9 cellular contexts compared by ENCODE assay signal in genomic region chr1:92411511-92411910, GRCh38.
DNase-seq lines count a peak whose midpoint lies in the region; ATAC-seq, FAIRE-seq and TF ChIP-seq lines count a peak whose summit lies in the region.
"Had no signal": no experiment of that assay in that cellular context is flagged by ENCODE, and none has a peak within 500 bp of the region (broad histone marks: within the 10 kb centered on the region; RNA-seq: fewer than 3 reads in every experiment).

No MANE protein-coding gene starts in this region.

- DNase-seq in HepG2 (ENCODE audit: low spot score) (no peak), right lobe of liver (no peak), M059J (ENCODE audit: low read depth) (peak; percentile 74), brain microvascular endothelial cell (peak; percentile 53), stromal cell of bone marrow (ENCODE audit: low read depth) (peak; percentile 17), kidney glomerular epithelial cell (lab: John Stamatoyannopoulos, UW) (no peak), GM19240 (ENCODE audit: insufficient read length, low spot score) (no peak)
- DNase-seq: anterior cingulate cortex had no signal

- TF ChIP-seq CTCF in HepG2 (CRISPR knock-in tag; IDR thresholded peaks at IDR 0.05) (no peak), right lobe of liver (IDR thresholded peaks at IDR 0.05) (no peak), brain microvascular endothelial cell (IDR thresholded peaks at IDR 0.05; ENCODE audit: low read depth, low read length, missing control alignments) (no peak)

- H3K27me3 ChIP-seq in HepG2 (ENCODE audit: control insufficient read depth in 1 of 2, insufficient read depth in 2 of 2, low read length in 2 of 2) (no peaks in the 10 kb centered on the region), right lobe of liver (no peaks in the 10 kb centered on the region), brain microvascular endothelial cell (replicated peaks) (no peaks in the 10 kb centered on the region)

- no peak overlapping the region for H3K4me2 ChIP-seq in HepG2 (ENCODE audit: low read depth, low read length)

- TF ChIP-seq EP300 in HepG2 (IDR thresholded peaks at IDR 0.05; ENCODE audit: low read depth in 2 of 2, low read length in 2 of 2), result no peak
- TF ChIP-seq EP300 in HepG2 (CRISPR knock-in tag; IDR thresholded peaks at IDR 0.05; ENCODE audit: borderline replicate concordance), result no peak

- no peaks in the 10 kb centered on the region for H3K36me3 ChIP-seq in HepG2 (replicated peaks in 1 of 2; ENCODE audit: control insufficient read depth in 1 of 2, insufficient read depth in 2 of 2, low read length in 2 of 2)
- H3K36me3 ChIP-seq in right lobe of liver, result no peaks in the 10 kb centered on the region
- no peaks in the 10 kb centered on the region for H3K36me3 ChIP-seq in brain microvascular endothelial cell (replicated peaks)

- intact Hi-C loops in HepG2 (cut with micrococcal nuclease; ENCODE audit: unreplicated experiment), result no loop called here
- intact Hi-C loops in right lobe of liver (cut with DNase I), result no loop called here

- no peak; the same call in 2 of the 3 replicates for ATAC-seq in HepG2
- no peak for ATAC-seq in right lobe of liver
- no peak for ATAC-seq in HG03457 (IDR thresholded peaks at IDR 0.05; ENCODE audit: unreplicated experiment)

- no peaks in the 10 kb centered on the region for H3K4me1 ChIP-seq in HepG2 (ENCODE audit: insufficient read depth, low read length)
- no peaks in the 10 kb centered on the region for H3K4me1 ChIP-seq in right lobe of liver

- H3K79me2 ChIP-seq in HepG2 (ENCODE audit: insufficient read depth, low read length), result no peaks in the 10 kb centered on the region

- CTCF ChIA-PET in HepG2 (lab: Yijun Ruan, JAX; ENCODE audit: low intra/inter-chr PET ratio, low total read pairs), result no interaction called here

- WGBS in HepG2 (ENCODE audit: low lambda C conversion rate), result 44% methylated on average over 1 of the region's 1 CpG
- WGBS in right lobe of liver (ENCODE audit: insufficient coverage, low coverage, low lambda C conversion rate, missing lambda C conversion rate), result 100% methylated on average over 1 of the region's 1 CpG

- no peaks in the 10 kb centered on the region for H4K20me1 ChIP-seq in HepG2 (ENCODE audit: insufficient read depth, low read length)

- POLR2A ChIA-PET in HepG2 (lab: Yijun Ruan, JAX), result no interaction called here

- H2AFZ ChIP-seq in HepG2 (ENCODE audit: low read length), result no peak overlapping the region

- no peak for TF ChIP-seq RAD21 in HepG2 (CRISPR knock-in tag; IDR thresholded peaks at IDR 0.05)

- no peak for FAIRE-seq in HepG2 (lab: Jason Lieb, UNC)

- H3K9me3 ChIP-seq in HepG2 (ENCODE audit: low read length) (no peaks in the 10 kb centered on the region), right lobe of liver (no peaks in the 10 kb centered on the region)

- no peak for TF ChIP-seq POLR2A in HepG2 (IDR thresholded peaks at IDR 0.05; ENCODE audit: insufficient read depth in 1 of 2, low read depth in 2 of 2, low read length in 2 of 2)
- no peak for TF ChIP-seq POLR2A in right lobe of liver (IDR thresholded peaks at IDR 0.05)

- H3K9ac ChIP-seq in HepG2 (ENCODE audit: insufficient read depth, low read depth, low read length), result no peak overlapping the region

- in situ Hi-C loops in HepG2 (cut with HindIII; ENCODE audit: extremely low pct_ligation_motif_present, low pct_unique_long_range_greater_than_20kb) (no loop called here), brain microvascular endothelial cell (cut with HindIII; ENCODE audit: low pct_ligation_motif_present, low sequenced_read_pairs) (no loop called here)

- no TSS peak for BruUV-seq in HepG2 (replicated peaks; lab: Mats Ljungman, UMichigan)

- H3K4me3 ChIP-seq in HepG2 (replicated peaks in 1 of 3; ENCODE audit: insufficient read depth in 1 of 3, low read depth in 2 of 3, low read length in 3 of 3) (no peak overlapping the region), right lobe of liver (no peak overlapping the region), brain microvascular endothelial cell (ENCODE audit: low read depth, low read length) (no peak overlapping the region)

- H3K27ac ChIP-seq in HepG2 (ENCODE audit: extremely low read length, insufficient read depth, low read length) (no peak overlapping the region), right lobe of liver (no peak overlapping the region), brain microvascular endothelial cell (no peak overlapping the region)

TF ChIP-seq in HepG2, 621 proteins besides CTCF, POLR2A, EP300 and RAD21:
- TF ChIP-seq ZNF484 (CRISPR knock-in tag; IDR thresholded peaks at IDR 0.05; ENCODE audit: borderline replicate concordance, low read depth) (no peak), FOSL2 (CRISPR knock-in tag; IDR thresholded peaks at IDR 0.05) (0 out of 2 replicates have a peak, but pooled peaks have one; percentile 22)

Comparison
In these comparisons a context has a peak if more than half of its experiments do, and no peak if none do; other contexts are left out.
1. DNase-seq: peak in M059J (single experiment), brain microvascular endothelial cell (single experiment) and stromal cell of bone marrow (single experiment); none in HepG2 (single experiment), right lobe of liver (0 of 3), kidney glomerular epithelial cell (single experiment) and GM19240 (single experiment).